In the genomic region with DNA sequence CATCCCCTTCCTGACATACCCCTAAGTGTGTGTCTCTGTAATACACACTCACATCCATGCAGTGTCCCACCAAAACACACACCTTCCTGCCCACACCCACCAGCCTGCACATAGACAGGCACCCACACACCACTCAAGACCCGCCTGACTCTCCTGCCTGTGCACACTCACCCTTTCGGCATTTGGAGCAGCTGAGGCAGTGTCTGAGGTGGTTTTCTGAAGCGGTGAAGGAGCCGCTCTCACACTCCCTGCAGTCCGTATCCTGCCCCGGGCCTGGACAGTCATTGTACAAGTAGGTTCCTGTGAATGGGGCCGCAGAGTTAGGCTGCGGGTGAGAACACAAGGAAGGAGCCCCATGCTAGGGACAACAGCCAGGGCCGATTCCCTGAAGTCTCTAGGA, we compare ENCODE assay signal across 10 cellular contexts. TPM values are rescaled to one million over a fixed set of nuclear protein-coding genes. Genes with fewer than 3 reads are reported as not detected.
DNase-seq lines count a peak whose midpoint lies in the region; ATAC-seq, FAIRE-seq and TF ChIP-seq lines count a peak whose summit lies in the region.
"Had no signal": no experiment of that assay in that cellular context is flagged by ENCODE, and none has a peak within 500 bp of the region (broad histone marks: within the 10 kb centered on the region; RNA-seq: fewer than 3 reads in every experiment).

No MANE protein-coding gene starts in this region.

- peaks cover 100% of the 10 kb centered on the region for H3K4me1 ChIP-seq in BLaER1
- H3K4me1 ChIP-seq in Peyer's patch, result peaks cover 0 to 58% (median 36%) of the 10 kb centered on the region in 4 donors
- peaks cover 30 to 37% (median 35%) of the 10 kb centered on the region in 3 donors for H3K4me1 ChIP-seq in pancreas

- peaks cover 63% of the 10 kb centered on the region for H3K36me3 Mint-ChIP-seq in effector memory CD8-positive, alpha-beta T cell (ENCODE audit: insufficient read depth)

- intact Hi-C loops in pancreas (cut with DNase I), result no loop called here

- no peak overlapping the region for H3K9ac ChIP-seq in BLaER1

- ATAC-seq in effector memory CD8-positive, alpha-beta T cell (replicated peaks), result peak; percentile 9
- ATAC-seq in pancreas, result no peak
- no peak for ATAC-seq in HG03095 (IDR thresholded peaks at IDR 0.05; ENCODE audit: unreplicated experiment)

- no peaks in the 10 kb centered on the region for H3K27me3 Mint-ChIP-seq in effector memory CD8-positive, alpha-beta T cell
- H3K27me3 Mint-ChIP-seq: brain had no signal

- DNase-seq in Peyer's patch, result no peak
- DNase-seq in effector memory CD8-positive, alpha-beta T cell, result peak; percentile 21 to 29 (median 29)
- no peak for DNase-seq in pancreas
- DNase-seq in NCI-H345 treated with DMSO at 0.1 percent for 48 hours (lab: John Stamatoyannopoulos, UW; ENCODE audit: unreplicated experiment), result no peak
- no peak for DNase-seq in pons (ENCODE audit: low spot score)
- DNase-seq in SKM-1 (lab: John Stamatoyannopoulos, UW; ENCODE audit: unreplicated experiment), result no peak
- DNase-seq: midbrain had no signal

- no peak for TF ChIP-seq POLR2A in Peyer's patch (IDR thresholded peaks at IDR 0.05)

- H3K27me3 ChIP-seq in BLaER1 (no peaks in the 10 kb centered on the region), Peyer's patch (no peaks in the 10 kb centered on the region), pancreas (no peaks in the 10 kb centered on the region)

- peak overlapping the region; percentile 7; the same call in 1 of the 2 replicates for H3K4me2 ChIP-seq in BLaER1

- no peak overlapping the region for H3K27ac ChIP-seq in BLaER1
- H3K27ac ChIP-seq in Peyer's patch, result peak overlapping the region; percentile 84 to 100 (median 97)
- H3K27ac ChIP-seq in pancreas, result peak overlapping the region; percentile 93 to 99 (median 96)

- peak overlapping the region in 1 of 2 donors; percentile 88 for H3K27ac Mint-ChIP-seq in effector memory CD8-positive, alpha-beta T cell

- FAIRE-seq in pancreas (lab: Jason Lieb, UNC), result no peak

- H3K4me3 Mint-ChIP-seq in effector memory CD8-positive, alpha-beta T cell, result no peak overlapping the region

- no peaks in the 10 kb centered on the region for H3K9me3 ChIP-seq in BLaER1
- H3K9me3 ChIP-seq in Peyer's patch, result no peaks in the 10 kb centered on the region
- H3K9me3 ChIP-seq in pancreas, result no peaks in the 10 kb centered on the region

- H3K9me3 Mint-ChIP-seq in effector memory CD8-positive, alpha-beta T cell, result no peaks in the 10 kb centered on the region
- H3K9me3 Mint-ChIP-seq: brain had no signal

- TF ChIP-seq CTCF in Peyer's patch (IDR thresholded peaks at IDR 0.05), result no peak
- no peak for TF ChIP-seq CTCF in pancreas (IDR thresholded peaks at IDR 0.05)

- peaks cover 45 to 51% of the 10 kb centered on the region in 2 donors for H3K4me1 Mint-ChIP-seq in effector memory CD8-positive, alpha-beta T cell (ENCODE audit: low read depth in 2 of 2)
- H3K4me1 Mint-ChIP-seq: brain had no signal

- 84 to 88% methylated on average over 9 of the region's 9 CpGs for WGBS in pancreas, 2 donors

- H3K4me3 ChIP-seq in BLaER1, result no peak overlapping the region
- H3K4me3 ChIP-seq in Peyer's patch, result no peak overlapping the region
- no peak overlapping the region for H3K4me3 ChIP-seq in pancreas

- H4K20me1 ChIP-seq in BLaER1, result peaks cover 91% of the 10 kb centered on the region

- peaks cover 69% of the 10 kb centered on the region for H3K36me3 ChIP-seq in BLaER1
- H3K36me3 ChIP-seq in Peyer's patch, result peaks cover 0 to 63% (median 2%) of the 10 kb centered on the region in 3 donors
- peaks cover 18 to 50% (median 34%) of the 10 kb centered on the region in 3 donors for H3K36me3 ChIP-seq in pancreas

RNA-seq across cellular contexts. Expression of a gene that starts 8.3 kb away (rescaled TPM):
- total RNA-seq in Peyer's patch (100 to 1,000 TPM in 3 of 4 donors, 10 to 100 TPM in 1; 90.8 to 547 (median 393) TPM), pancreas (10 to 100 TPM; 23.5 to 68.1 (median 36.6) TPM)
- 10 to 100 TPM; 34.2 to 43.6 TPM for polyA plus RNA-seq in pancreas

RNA-seq across cellular contexts. Expression of a gene that starts 23.1 kb away (rescaled TPM):
- 100 to 1,000 TPM; 145 to 543 (median 176) TPM for total RNA-seq in Peyer's patch
- total RNA-seq in pancreas, result 10 to 100 TPM in 1 of 6 donors, 1 to 10 TPM in 5; 5.2 to 13.1 (median 7.2) TPM
- polyA plus RNA-seq in pancreas, result 10 to 100 TPM; 15.7 to 23.5 TPM

RNA-seq across cellular contexts. Expression of a gene that starts 41.8 kb away (rescaled TPM):
- total RNA-seq in Peyer's patch (100 to 1,000 TPM in 3 of 4 donors, 10 to 100 TPM in 1; 93.3 to 275 (median 143) TPM), pancreas (10 to 100 TPM; 21.0 to 56.3 (median 37.8) TPM)
- 10 to 100 TPM; 42.7 to 87.8 TPM for polyA plus RNA-seq in pancreas

RNA-seq across cellular contexts. Expression of a gene that starts 50.4 kb away (rescaled TPM):
- total RNA-seq in Peyer's patch (100 to 1,000 TPM; 113 to 313 (median 294) TPM), pancreas (10 to 100 TPM; 50.0 to 75.2 (median 61.3) TPM)
- polyA plus RNA-seq in pancreas, result 10 to 100 TPM; 74.2 to 82.1 TPM

Comparison
In these comparisons a context has a peak if more than half of its experiments do, and no peak if none do; other contexts are left out.
1. DNase-seq: peak in effector memory CD8-positive, alpha-beta T cell (3 of 3); none in Peyer's patch (0 of 3), pancreas (0 of 6), NCI-H345 treated with DMSO at 0.1 percent for 48 hours (single experiment), pons (single experiment) and SKM-1 (single experiment).
2. RNA of a gene that starts 23.1 kb away (total RNA-seq): 145 to 543 TPM in Peyer's patch; 5.2 to 13.1 TPM in pancreas; every median in the first group is over 10 times any median in the second.